In genomic region chr16:20942271-20942670, GRCh38 we compare ENCODE assay signal across 18 cellular contexts. TPM values are rescaled to one million over a fixed set of nuclear protein-coding genes. Genes with fewer than 3 reads are reported as not detected.
A peak's percentile ranks its signal among the peaks of the same experiment; 100 is the strongest.
DNase-seq lines count a peak whose midpoint lies in the region; ATAC-seq, FAIRE-seq and TF ChIP-seq lines count a peak whose summit lies in the region.
"Had no signal": no experiment of that assay in that cellular context is flagged by ENCODE, and none has a peak within 500 bp of the region (broad histone marks: within the 10 kb centered on the region; RNA-seq: fewer than 3 reads in every experiment).

No MANE protein-coding gene starts in this region.

- no peak overlapping the region for H3K27ac ChIP-seq in GM23338 (ENCODE audit: low read depth)
- no peak overlapping the region for H3K27ac ChIP-seq in K562 (ENCODE audit: extremely low read depth, low read depth, low read length)
- H3K27ac ChIP-seq in H9 (ENCODE audit: insufficient read length, low read depth, low read length): no peak overlapping the region
- H3K27ac ChIP-seq: C4-2B had no signal

- no peaks in the 10 kb centered on the region for H3K79me2 ChIP-seq in GM23338 (replicated peaks; ENCODE audit: insufficient read depth)
- H3K79me2 ChIP-seq in K562 (ENCODE audit: control insufficient read depth, insufficient read depth, low read length): no peaks in the 10 kb centered on the region
- H3K79me2 ChIP-seq in H9 (ENCODE audit: insufficient read depth, low read length): no peaks in the 10 kb centered on the region

- H3K27ac Mint-ChIP-seq in GM23338 (no peak overlapping the region), H9 (no peak overlapping the region; a peak in 1 of 7 replicates)
- no peak overlapping the region for H3K27ac Mint-ChIP-seq in activated T-helper 1 cell treated with anti-CD3 and anti-CD28 coated beads, Interleukin-12 subunit alpha, Interleukin-12 subunit beta, Interleukin-2, Interleukin-4 antibody, amounts not matched to agents 30 ng/mL and 10 ng/mL and 1 ng/mL, durations not matched to agents 14 hours and 24 hours and 36 hours
- H3K27ac Mint-ChIP-seq: CD4-positive, alpha-beta memory T cell; HFFc6 had no signal

- 30% methylated on average over 3 of the region's 4 CpGs for WGBS in K562 (ENCODE audit: insufficient coverage, low coverage, missing lambda C conversion rate)
- whole genome bisulfite sequencing in H9 (ENCODE audit: extremely low coverage, insufficient read length, low lambda C conversion rate): no CpG with 5 or more reads among the region's 4 CpGs

- TF ChIP-seq CTCF in GM23338 (conservative IDR thresholded peaks at IDR 0.05; ENCODE audit: low read depth in 2 of 2) (no peak), K562 (IDR thresholded peaks at IDR 0.05 in 2 of 3, conservative IDR thresholded peaks at IDR 0.05 in 1 of 3; ENCODE audit: insufficient read depth in 2 of 3, low read depth in 1 of 3, low read length in 3 of 3) (no peak), epithelial cell of esophagus (IDR thresholded peaks at IDR 0.05; ENCODE audit: insufficient read depth, low read depth, low read length, missing control alignments) (no peak), H9 (conservative IDR thresholded peaks at IDR 0.05) (no peak)

- H3K4me1 Mint-ChIP-seq in GM23338 (peaks cover 9% of the 10 kb centered on the region; the same call in 2 of the 3 replicates), H9 (peaks cover 9 to 14% of the 10 kb centered on the region in 2 experiments)
- peaks cover 64% of the 10 kb centered on the region for H3K4me1 Mint-ChIP-seq in activated T-helper 1 cell treated with anti-CD3 and anti-CD28 coated beads, Interleukin-12 subunit alpha, Interleukin-12 subunit beta, Interleukin-2, Interleukin-4 antibody, amounts not matched to agents 30 ng/mL and 10 ng/mL and 1 ng/mL, durations not matched to agents 14 hours and 24 hours and 36 hours (ENCODE audit: low read depth)

- TF ChIP-seq EP300 in K562 (IDR thresholded peaks at IDR 0.05; ENCODE audit: low read length): no peak

- H3K27me3 ChIP-seq in GM23338 (ENCODE audit: insufficient read depth) (no peaks in the 10 kb centered on the region), K562 (ENCODE audit: control insufficient read depth in 2 of 2, insufficient read depth in 2 of 2, low read length in 2 of 2) (no peaks in the 10 kb centered on the region), H9 (ENCODE audit: insufficient read depth, low read length) (no peaks in the 10 kb centered on the region)

- intact Hi-C loops in K562 (cut with micrococcal nuclease): no loop called here
- intact Hi-C loops in activated T-helper 1 cell treated with anti-CD3 and anti-CD28 coated beads, Interleukin-12 subunit alpha, Interleukin-12 subunit beta, Interleukin-2, Interleukin-4 antibody, amounts not matched to agents 30 ng/mL and 10 ng/mL and 1 ng/mL, durations not matched to agents 14 hours and 24 hours and 36 hours (cut with micrococcal nuclease): no loop called here

- no peak overlapping the region; a peak in 1 of 4 replicates for H3K9ac ChIP-seq in K562 (ENCODE audit: insufficient read depth in 1 of 2, low read depth in 2 of 2, low read length in 2 of 2)
- H3K9ac ChIP-seq in H9 (ENCODE audit: extremely low read depth, insufficient read length, low read length): no peak overlapping the region

- H2BK15ac ChIP-seq in H9 (ENCODE audit: low read depth, low read length): no peak overlapping the region

- in situ Hi-C loops in K562 (cut with MboI): no loop called here

- H3K23me2 ChIP-seq in H9 (ENCODE audit: insufficient read length, low read depth, low read length, poor library complexity, severe bottlenecking): no peaks in the 10 kb centered on the region

- ATAC-seq in GM23338: no peak; the same call in 2 of the 3 replicates
- ATAC-seq in K562: no peak

- no peak overlapping the region for H2BK12ac ChIP-seq in H9 (ENCODE audit: insufficient read length, low read depth, low read length)

- peaks cover 8% of the 10 kb centered on the region for H3K4me1 ChIP-seq in GM23338 (ENCODE audit: insufficient read depth)
- peaks cover 12 to 24% of the 10 kb centered on the region in 2 experiments for H3K4me1 ChIP-seq in K562 (replicated peaks in 1 of 2; ENCODE audit: control insufficient read depth in 2 of 2, insufficient read depth in 2 of 2, low read length in 2 of 2)
- H3K4me1 ChIP-seq in H9 (ENCODE audit: insufficient read depth, low read length): no peaks in the 10 kb centered on the region; the same call in 1 of the 2 replicates

- no peak overlapping the region for H2BK5ac ChIP-seq in H9 (ENCODE audit: insufficient read length, low read length)

- H3K36me3 Mint-ChIP-seq in GM23338 (ENCODE audit: low read depth) (no peaks in the 10 kb centered on the region), H9 (ENCODE audit: insufficient read depth in 1 of 3, low read depth in 3 of 3) (no peaks in the 10 kb centered on the region)
- H3K36me3 Mint-ChIP-seq in activated T-helper 1 cell treated with anti-CD3 and anti-CD28 coated beads, Interleukin-12 subunit alpha, Interleukin-12 subunit beta, Interleukin-2, Interleukin-4 antibody, amounts not matched to agents 30 ng/mL and 10 ng/mL and 1 ng/mL, durations not matched to agents 14 hours and 24 hours and 36 hours (ENCODE audit: low read depth): peaks cover 3% of the 10 kb centered on the region
- H3K36me3 Mint-ChIP-seq: CD4-positive, alpha-beta memory T cell had no signal

- H3K4ac ChIP-seq in H9 (ENCODE audit: low read depth, low read length): no peak overlapping the region

- no peaks in the 10 kb centered on the region for H3K79me1 ChIP-seq in H9 (ENCODE audit: insufficient read depth, low read depth, low read length, poor library complexity, severe bottlenecking)

- H4K8ac ChIP-seq in H9 (replicated peaks; ENCODE audit: insufficient read length, low read depth, low read length): no peak overlapping the region

- no peak for TF ChIP-seq RAD21 in K562 (CRISPR knock-in tag; conservative IDR thresholded peaks at IDR 0.05 in 1 of 2, IDR thresholded peaks at IDR 0.05 in 1 of 2)

- CTCF ChIA-PET in K562 (lab: Yijun Ruan, JAX; ENCODE audit: low intra/inter-chr PET ratio): no interaction called here

- H2AK5ac ChIP-seq in H9 (ENCODE audit: insufficient read length, low read length): no peak overlapping the region

- H4K91ac ChIP-seq in H9 (ENCODE audit: insufficient read length, low read depth, low read length): no peak overlapping the region

- no peak overlapping the region for H3K23ac ChIP-seq in H9 (ENCODE audit: insufficient read length, low read depth, low read length)

- BruUV-seq in K562 (replicated peaks; lab: Mats Ljungman, UMichigan): no TSS peak

- DNase-seq in CD1c-positive myeloid dendritic cell (ENCODE audit: extremely low spot score) (peak; percentile 67), GM23338 (ENCODE audit: low spot score) (no peak), K562 (ENCODE audit: extremely low read depth in 1 of 4, low spot score in 3 of 4) (no peak), epithelial cell of esophagus (ENCODE audit: low read depth) (peak; percentile 19), GM12891 (ENCODE audit: insufficient read length, low spot score) (no peak), H9 (no peak), AML-193 (lab: John Stamatoyannopoulos, UW) (no peak)
- no peak for DNase-seq in activated T-helper 1 cell treated with anti-CD3 and anti-CD28 coated beads, Interleukin-12 subunit alpha, Interleukin-12 subunit beta, Interleukin-2, Interleukin-4 antibody, amounts not matched to agents 30 ng/mL and 10 ng/mL and 1 ng/mL, durations not matched to agents 14 hours and 24 hours and 36 hours (ENCODE audit: low spot score)
- DNase-seq: ACHN; CD4-positive, alpha-beta memory T cell; DMS153; DMS79; GDM1; HCEC 1CT; HFFc6; KBM-7 had no signal

- H3K18ac ChIP-seq in H9 (ENCODE audit: insufficient read length, low read depth, low read length): no peak overlapping the region

- TF ChIP-seq POLR2A in K562 (conservative IDR thresholded peaks at IDR 0.05): no peak
- TF ChIP-seq POLR2A in GM12891 (IDR thresholded peaks at IDR 0.05; ENCODE audit: low read depth, low read length): no peak

- H3K4me3 Mint-ChIP-seq in GM23338 (no peak overlapping the region), H9 (no peak overlapping the region)
- H3K4me3 Mint-ChIP-seq in activated T-helper 1 cell treated with anti-CD3 and anti-CD28 coated beads, Interleukin-12 subunit alpha, Interleukin-12 subunit beta, Interleukin-2, Interleukin-4 antibody, amounts not matched to agents 30 ng/mL and 10 ng/mL and 1 ng/mL, durations not matched to agents 14 hours and 24 hours and 36 hours: no peak overlapping the region
- H3K4me3 Mint-ChIP-seq: CD4-positive, alpha-beta memory T cell; HFFc6 had no signal

- POLR2A ChIA-PET in K562 (lab: Yijun Ruan, JAX): interaction anchor here (1.3 kb wide), 1 partner anchor 22 kb away, joined by 6 read pairs; no protein-coding TSS in a partner anchor

- no peak overlapping the region for H2BK120ac ChIP-seq in H9 (ENCODE audit: low read depth, low read length, poor library complexity, severe bottlenecking)

- H2BK20ac ChIP-seq in H9 (ENCODE audit: low read depth, low read length, poor library complexity, severe bottlenecking): no peak overlapping the region

- FAIRE-seq in K562 (lab: Jason Lieb, UNC) (no peak), GM12891 (lab: Jason Lieb, UNC) (no peak)
- FAIRE-seq: A204.1 had no signal

- no peaks in the 10 kb centered on the region for H3F3A ChIP-seq in GM23338 (replicated peaks; ENCODE audit: low read depth)

- H3K36me3 ChIP-seq in GM23338 (ENCODE audit: insufficient read depth) (no peaks in the 10 kb centered on the region), K562 (ENCODE audit: control insufficient read depth, insufficient read depth, low read length) (no peaks in the 10 kb centered on the region)

- no peak overlapping the region for H4K5ac ChIP-seq in H9 (ENCODE audit: insufficient read length, low read depth, low read length)

- H3K9me1 ChIP-seq in K562 (ENCODE audit: control insufficient read depth, insufficient read depth, low read length): no peaks in the 10 kb centered on the region

- H3K9me3 ChIP-seq in K562 (replicated peaks; ENCODE audit: control insufficient read depth, insufficient read depth, low read depth, low read length): 0 out of 2 replicates have a peak, but pooled peaks cover 2% of the 10 kb centered on the region
- no peaks in the 10 kb centered on the region for H3K9me3 ChIP-seq in H9 (ENCODE audit: control insufficient read depth, low read depth, low read length)

- no peak overlapping the region for H3K4me2 ChIP-seq in GM23338
- H3K4me2 ChIP-seq in K562 (ENCODE audit: insufficient read depth, low read length): no peak overlapping the region
- no peak overlapping the region for H3K4me2 ChIP-seq in H9 (ENCODE audit: insufficient read depth, insufficient read length, low read length)

- H3K14ac ChIP-seq in H9 (ENCODE audit: insufficient read depth, low read length): no peak overlapping the region

- H3K4me3 ChIP-seq in GM23338: no peak overlapping the region
- no peak overlapping the region for H3K4me3 ChIP-seq in K562
- no peak overlapping the region for H3K4me3 ChIP-seq in epithelial cell of esophagus (ENCODE audit: low read length)

- H2AFZ ChIP-seq in GM23338: peak overlapping the region; percentile 91
- H2AFZ ChIP-seq in K562 (ENCODE audit: low read depth, low read length): peak overlapping the region; percentile 22; the same call in 1 of the 2 replicates
- no peak overlapping the region for H2AFZ ChIP-seq in H9 (ENCODE audit: low read length)

- H3K56ac ChIP-seq in H9 (ENCODE audit: insufficient read length, low read depth, low read length): no peak overlapping the region

- H3K9me2 ChIP-seq in GM23338 (ENCODE audit: insufficient read depth): no peaks in the 10 kb centered on the region; the same call in 1 of the 2 replicates

- H3K27me3 Mint-ChIP-seq in GM23338 (ENCODE audit: insufficient read depth, low read depth, poor library complexity) (no peaks in the 10 kb centered on the region), H9 (ENCODE audit: low read depth) (peaks cover 3% of the 10 kb centered on the region; the same call in 1 of the 2 replicates)
- H3K27me3 Mint-ChIP-seq in activated T-helper 1 cell treated with anti-CD3 and anti-CD28 coated beads, Interleukin-12 subunit alpha, Interleukin-12 subunit beta, Interleukin-2, Interleukin-4 antibody, amounts not matched to agents 30 ng/mL and 10 ng/mL and 1 ng/mL, durations not matched to agents 14 hours and 24 hours and 36 hours (ENCODE audit: insufficient read depth): no peaks in the 10 kb centered on the region
- H3K27me3 Mint-ChIP-seq: CD4-positive, alpha-beta memory T cell had no signal

- H4K20me1 ChIP-seq in GM23338 (replicated peaks; ENCODE audit: insufficient read depth) (no peaks in the 10 kb centered on the region), K562 (replicated peaks; ENCODE audit: control insufficient read depth, insufficient read depth, low read length) (no peaks in the 10 kb centered on the region), H9 (ENCODE audit: control insufficient read depth, insufficient read depth, insufficient read length) (no peaks in the 10 kb centered on the region)

- H3K9me3 Mint-ChIP-seq in GM23338 (no peaks in the 10 kb centered on the region), H9 (no peaks in the 10 kb centered on the region)
- no peaks in the 10 kb centered on the region for H3K9me3 Mint-ChIP-seq in activated T-helper 1 cell treated with anti-CD3 and anti-CD28 coated beads, Interleukin-12 subunit alpha, Interleukin-12 subunit beta, Interleukin-2, Interleukin-4 antibody, amounts not matched to agents 30 ng/mL and 10 ng/mL and 1 ng/mL, durations not matched to agents 14 hours and 24 hours and 36 hours
- H3K9me3 Mint-ChIP-seq: CD4-positive, alpha-beta memory T cell; HFFc6 had no signal

- no peak overlapping the region for H3T11ph ChIP-seq in H9 (ENCODE audit: low read length)

RNA-seq across cellular contexts. Expression of gene LYRM1, which starts 41.7 kb away (rescaled TPM):
- 18.7 and 19.4 TPM in 2 replicates for total RNA-seq in GM23338 (2014; rRNA removed; shearing (Covaris generic))
- 24.8 and 24.9 TPM in 2 replicates for polyA plus RNA-seq in GM23338 (2016; fragmentation: Nextera tagmentation; extraction: Ambion mirVana)
- 5.6 and 11.9 TPM in 2 replicates for total RNA-seq in K562 (2011; cell fraction: chromatin; rRNA removed; ENCODE audit: low replicate concordance)
- 3.3 and 3.7 TPM in 2 replicates for total RNA-seq in K562 (2011; cell fraction: nucleolus; rRNA removed)
- total RNA-seq in K562 (2011; cell fraction: nucleoplasm; rRNA removed): 8.4 and 14.1 TPM in 2 replicates
- 22.0 and 32.7 TPM in 2 replicates for total RNA-seq in K562 (2014; rRNA removed)
- 26.2 and 28.2 TPM in 2 replicates for total RNA-seq in K562 (2014; rRNA removed; fragmentation: Illumina TruSeq; extraction: Trizol)
- 26.0 and 26.5 TPM in 2 replicates for total RNA-seq in K562 (2015; rRNA removed; fragmentation: Illumina TruSeq; extraction: Trizol)
- total RNA-seq in K562 (2021): 17.5 and 18.9 TPM in 2 replicates
- 26.9 and 32.7 TPM in 2 replicates for polyA plus RNA-seq in K562 (2011; rRNA removed)
- 9.0 and 16.7 TPM in 2 replicates for polyA plus RNA-seq in K562 (2011; cell fraction: cytosol; rRNA removed)
- polyA plus RNA-seq in K562 (2011; cell fraction: nucleus; rRNA removed): 7.8 and 12.3 TPM in 2 replicates
- 24.3 and 54.4 TPM in 2 replicates for polyA plus RNA-seq in K562 (2012)
- polyA plus RNA-seq in K562 (2014; fragmentation: Illumina TruSeq; extraction: Trizol): 36.9 and 40.2 TPM in 2 replicates
- polyA plus RNA-seq in K562 (2014; fragmentation: Nextera tagmentation; extraction: Ambion mirVana): 10 to 100 TPM; 40.0 to 44.1 TPM
- polyA plus RNA-seq in K562 (2014; rRNA removed): 26.3 and 27.3 TPM in 2 replicates
- polyA minus RNA-seq in K562 (2011; rRNA and poly(A)+ RNA removed): 18.1 and 18.9 TPM in 2 replicates
- 5.5 and 9.6 TPM in 2 replicates for polyA minus RNA-seq in K562 (2011; cell fraction: cytosol; rRNA and poly(A)+ RNA removed)
- polyA minus RNA-seq in K562 (2011; cell fraction: nucleus; rRNA and poly(A)+ RNA removed): 2.6 and 5.8 TPM in 2 replicates
- 32.4 TPM for polyA plus RNA-seq in GM12891 (2012; ENCODE audit: low read depth, missing spikeins)
- 21.2 and 23.7 TPM in 2 replicates for total RNA-seq in activated T-helper 1 cell treated with anti-CD3 and anti-CD28 coated beads, Interleukin-12 subunit alpha, Interleukin-12 subunit beta, Interleukin-2, Interleukin-4 antibody, amounts not matched to agents 30 ng/mL and 10 ng/mL and 1 ng/mL, durations not matched to agents 14 hours and 24 hours and 36 hours
- 9.6 and 10.6 TPM in 2 replicates for total RNA-seq in H9 (2021)

RNA-seq across cellular contexts. Expression of gene DCUN1D3, which starts 42.1 kb away (rescaled TPM):
- total RNA-seq in GM23338 (2014; rRNA removed; shearing (Covaris generic)): 13.7 and 16.0 TPM in 2 replicates
- polyA plus RNA-seq in GM23338 (2016; fragmentation: Nextera tagmentation; extraction: Ambion mirVana) (8.0 and 8.5 TPM in 2 replicates), K562 (2011; rRNA removed) (2.6 and 3.1 TPM in 2 replicates), K562 (2014; fragmentation: Illumina TruSeq; extraction: Trizol) (1.4 and 1.6 TPM in 2 replicates), K562 (2014; fragmentation: Nextera tagmentation; extraction: Ambion mirVana) (1 to 10 TPM; 1.0 to 1.9 TPM), K562 (2014; rRNA removed) (1.8 and 2.4 TPM in 2 replicates)
- 8.4 and 10.3 TPM in 2 replicates for total RNA-seq in K562 (2011; cell fraction: chromatin; rRNA removed; ENCODE audit: low replicate concordance)
- total RNA-seq in K562 (2011; cell fraction: nucleolus; rRNA removed): 4.1 and 4.8 TPM in 2 replicates
- 9.6 and 13.8 TPM in 2 replicates for total RNA-seq in K562 (2011; cell fraction: nucleoplasm; rRNA removed)
- total RNA-seq in K562 (2014; rRNA removed) (2.2 TPM in 2 replicates), K562 (2014; rRNA removed; fragmentation: Illumina TruSeq; extraction: Trizol) (2.2 and 3.2 TPM in 2 replicates), K562 (2015; rRNA removed; fragmentation: Illumina TruSeq; extraction: Trizol) (2.9 and 3.5 TPM in 2 replicates), K562 (2021) (3.8 and 4.7 TPM in 2 replicates), H9 (2021) (16.1 and 17.7 TPM in 2 replicates)
- polyA plus RNA-seq in K562 (2011; cell fraction: cytosol; rRNA removed): 1.3 and 1.8 TPM in 2 replicates
- 5.6 and 5.7 TPM in 2 replicates for polyA plus RNA-seq in K562 (2011; cell fraction: nucleus; rRNA removed)
- polyA plus RNA-seq in K562 (2012): 1.8 and 2.8 TPM in 2 replicates
- 5.3 and 6.9 TPM in 2 replicates for polyA minus RNA-seq in K562 (2011; rRNA and poly(A)+ RNA removed)
- polyA minus RNA-seq in K562 (2011; cell fraction: cytosol; rRNA and poly(A)+ RNA removed): 2.7 and 3.2 TPM in 2 replicates
- polyA minus RNA-seq in K562 (2011; cell fraction: nucleus; rRNA and poly(A)+ RNA removed): 3.9 and 6.3 TPM in 2 replicates
- 1.9 TPM for polyA plus RNA-seq in GM12891 (2012; ENCODE audit: low read depth, missing spikeins)
- 14.5 and 16.7 TPM in 2 replicates for total RNA-seq in activated T-helper 1 cell treated with anti-CD3 and anti-CD28 coated beads, Interleukin-12 subunit alpha, Interleukin-12 subunit beta, Interleukin-2, Interleukin-4 antibody, amounts not matched to agents 30 ng/mL and 10 ng/mL and 1 ng/mL, durations not matched to agents 14 hours and 24 hours and 36 hours

Comparison
In these comparisons a context has a peak if more than half of its experiments do, and no peak if none do; other contexts are left out.
1. DNase-seq: peak in CD1c-positive myeloid dendritic cell (single experiment) and epithelial cell of esophagus (single experiment); none in GM23338 (single experiment), K562 (0 of 4), GM12891 (single experiment), activated T-helper 1 cell treated with anti-CD3 and anti-CD28 coated beads, Interleukin-12 subunit alpha, Interleukin-12 subunit beta, Interleukin-2, Interleukin-4 antibody, amounts not matched to agents 30 ng/mL and 10 ng/mL and 1 ng/mL, durations not matched to agents 14 hours and 24 hours and 36 hours (single experiment), H9 (single experiment) and AML-193 (0 of 2).